ENCODE assay signal across 11 cellular contexts in the genomic region with DNA sequence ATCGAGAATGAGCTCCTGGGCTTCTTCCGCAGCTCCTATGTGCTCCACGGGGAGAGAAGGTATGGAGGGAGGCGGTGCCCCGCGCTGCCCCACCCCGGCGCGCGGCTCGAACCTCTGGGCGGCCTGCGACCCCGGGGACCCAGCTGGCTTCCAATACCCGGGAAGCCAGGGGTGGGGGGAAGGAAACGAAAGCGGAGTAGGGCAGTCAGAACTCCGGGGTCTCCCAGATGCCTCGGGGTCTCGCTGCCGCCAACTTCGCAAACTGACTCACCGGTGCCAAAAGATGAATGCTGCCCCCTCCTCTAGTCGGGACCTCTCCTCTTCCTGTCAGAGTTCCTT. TPM values are rescaled to one million over a fixed set of nuclear protein-coding genes. Genes with fewer than 3 reads are reported as not detected.
DNase-seq lines count a peak whose midpoint lies in the region; ATAC-seq, FAIRE-seq and TF ChIP-seq lines count a peak whose summit lies in the region.
"Had no signal": no experiment of that assay in that cellular context is flagged by ENCODE, and none has a peak within 500 bp of the region (broad histone marks: within the 10 kb centered on the region; RNA-seq: fewer than 3 reads in every experiment).

No MANE protein-coding gene starts in this region.

- H3K4me1 ChIP-seq in GM23248 (ENCODE audit: insufficient read depth) (no peaks in the 10 kb centered on the region), astrocyte (ENCODE audit: insufficient read depth, low read length) (no peaks in the 10 kb centered on the region), iPS-15b (ENCODE audit: control insufficient read depth, insufficient read depth, low read length) (peaks cover 6% of the 10 kb centered on the region), gastrocnemius medialis (peaks cover 3 to 9% of the 10 kb centered on the region in 2 donors)

- H3K4me1 Mint-ChIP-seq in astrocyte (ENCODE audit: low read depth, unreplicated experiment), result peaks cover 2% of the 10 kb centered on the region

- no peak for TF ChIP-seq CTCF in astrocyte (IDR thresholded peaks at IDR 0.05; ENCODE audit: insufficient read depth, low read depth, low read length)
- no peak for TF ChIP-seq CTCF in gastrocnemius medialis (IDR thresholded peaks at IDR 0.05 in 4 of 5, conservative IDR thresholded peaks at IDR 0.05 in 1 of 5)

- intact Hi-C loops in gastrocnemius medialis (cut with DNase I; ENCODE audit: low total_unique reads), result no loop called here

- peak overlapping the region; percentile 76 for H3K4me3 Mint-ChIP-seq in astrocyte (ENCODE audit: unreplicated experiment)

- ATAC-seq in gastrocnemius medialis (no peak), GM19351 (IDR thresholded peaks at IDR 0.05; ENCODE audit: unreplicated experiment) (no peak), HG03108 (IDR thresholded peaks at IDR 0.05; ENCODE audit: unreplicated experiment) (no peak), HG03139 (IDR thresholded peaks at IDR 0.05; ENCODE audit: unreplicated experiment) (no peak)

- H3K4me2 ChIP-seq in GM23248 (ENCODE audit: unreplicated experiment) (peak overlapping the region; percentile 16), astrocyte (ENCODE audit: low read length) (peak overlapping the region; percentile 96)

- H3K79me2 ChIP-seq in GM23248 (ENCODE audit: insufficient read depth), result peaks cover 4% of the 10 kb centered on the region; the same call in 1 of the 2 replicates
- peaks cover 99% of the 10 kb centered on the region for H3K79me2 ChIP-seq in astrocyte (ENCODE audit: insufficient read depth, low read length)

- H3K9me2 ChIP-seq in GM23248 (ENCODE audit: insufficient read depth), result no peaks in the 10 kb centered on the region

- H3K27ac ChIP-seq in GM23248 (no peak overlapping the region), astrocyte (ENCODE audit: low read depth, low read length) (peak overlapping the region; percentile 75), gastrocnemius medialis (peak overlapping the region in 2 of 4 donors; percentile 20 to 31)

- no peaks in the 10 kb centered on the region for H3K36me3 ChIP-seq in GM23248 (ENCODE audit: low read depth)
- no peaks in the 10 kb centered on the region for H3K36me3 ChIP-seq in astrocyte (ENCODE audit: insufficient read depth, low read length)
- H3K36me3 ChIP-seq in iPS-15b (ENCODE audit: control insufficient read depth, insufficient read depth, low read length), result no peaks in the 10 kb centered on the region
- no peaks in the 10 kb centered on the region for H3K36me3 ChIP-seq in gastrocnemius medialis

- no peaks in the 10 kb centered on the region for H3K9me3 ChIP-seq in GM23248 (ENCODE audit: low read depth)
- H3K9me3 ChIP-seq in astrocyte (ENCODE audit: insufficient read depth, low read depth, low read length), result no peaks in the 10 kb centered on the region
- H3K9me3 ChIP-seq in iPS-15b (ENCODE audit: control insufficient read depth, insufficient read depth, low read length), result no peaks in the 10 kb centered on the region
- H3K9me3 ChIP-seq in gastrocnemius medialis, result no peaks in the 10 kb centered on the region

- peak overlapping the region; percentile 71 for H3K4me3 ChIP-seq in GM23248
- H3K4me3 ChIP-seq in astrocyte (ENCODE audit: insufficient read depth, low read depth, low read length), result peak overlapping the region; percentile 94
- peak overlapping the region; percentile 63 for H3K4me3 ChIP-seq in iPS-15b (ENCODE audit: low read depth, low read length)
- H3K4me3 ChIP-seq in gastrocnemius medialis, result peak overlapping the region; percentile 49 to 57 (median 54)

- H3K27me3 ChIP-seq in GM23248 (replicated peaks; ENCODE audit: insufficient read depth), result peaks cover 33% of the 10 kb centered on the region
- no peaks in the 10 kb centered on the region for H3K27me3 ChIP-seq in astrocyte (ENCODE audit: insufficient read depth, low read length)
- H3K27me3 ChIP-seq in iPS-15b (ENCODE audit: control insufficient read depth, insufficient read depth, low read length), result peaks cover 22% of the 10 kb centered on the region
- H3K27me3 ChIP-seq in gastrocnemius medialis, result peaks cover 46 to 66% (median 58%) of the 10 kb centered on the region in 3 donors

- H4K20me1 ChIP-seq in GM23248 (ENCODE audit: insufficient read depth), result no peaks in the 10 kb centered on the region
- no peaks in the 10 kb centered on the region for H4K20me1 ChIP-seq in astrocyte (ENCODE audit: insufficient read depth, low read length)

- TF ChIP-seq POLR2A in gastrocnemius medialis (IDR thresholded peaks at IDR 0.05), result no peak

- WGBS in GM23248 (ENCODE audit: low coverage in 1 of 2, low lambda C conversion rate in 2 of 2, missing lambda C conversion rate in 2 of 2), 2 experiments, result 4 to 6% methylated on average over 24 of the region's 24 CpGs

- peaks cover 38% of the 10 kb centered on the region for H3K27me3 Mint-ChIP-seq in astrocyte (ENCODE audit: low read depth, unreplicated experiment)

- H2AFZ ChIP-seq in GM23248, result peak overlapping the region; percentile 70
- peak overlapping the region; percentile 85 for H2AFZ ChIP-seq in astrocyte (ENCODE audit: low read depth, low read length)

- H3K9ac ChIP-seq in GM23248 (peak overlapping the region; percentile 36; the same call in 1 of the 2 replicates), astrocyte (ENCODE audit: low read length) (peak overlapping the region; percentile 89), iPS-15b (ENCODE audit: low read depth, low read length) (no peak overlapping the region)

- in situ Hi-C loops in GM23248 (cut with MboI), result no loop called here
- in situ Hi-C loops in gastrocnemius medialis (cut with MboI; ENCODE audit: low sequenced_read_pairs in 4 of 4), result no loop called here

- no peaks in the 10 kb centered on the region for H3K9me3 Mint-ChIP-seq in astrocyte (ENCODE audit: unreplicated experiment)

- no peak overlapping the region for H3K27ac Mint-ChIP-seq in astrocyte (ENCODE audit: unreplicated experiment)

- H3K36me3 Mint-ChIP-seq in astrocyte (ENCODE audit: low read depth, unreplicated experiment), result no peaks in the 10 kb centered on the region

- H3F3A ChIP-seq in GM23248 (ENCODE audit: insufficient read depth), result no peaks in the 10 kb centered on the region

- DNase-seq in GM23248 (no peak), astrocyte (ENCODE audit: low read depth) (no peak), gastrocnemius medialis (no peak), NCI-H1092 (lab: John Stamatoyannopoulos, UW) (no peak)
- DNase-seq: activated naive CD4-positive, alpha-beta T cell treated with Interleukin-2 at 50 U/mL for 16 hours; NCI-H2029 treated with DMSO at 0.1 percent for 48 hours; T-helper 2 cell had no signal

- no peak for FAIRE-seq in astrocyte (lab: Jason Lieb, UNC)

RNA-seq across cellular contexts. Expression of a gene that starts 1.3 kb away (rescaled TPM):
- total RNA-seq in GM23248 (2014; rRNA removed; shearing (Covaris generic)), result 2.8 and 9.2 TPM in 2 replicates
- 1.4 and 1.5 TPM in 2 replicates for polyA plus RNA-seq in GM23248 (2016; fragmentation: Nextera tagmentation; extraction: Ambion mirVana)
- total RNA-seq in astrocyte (0.87 and 1.4 TPM in 2 replicates), gastrocnemius medialis (1 to 10 TPM in 2 of 4 donors, under 1 TPM in 2; 0.17 to 3.4 (median 0.88) TPM)
